In the genomic region with DNA sequence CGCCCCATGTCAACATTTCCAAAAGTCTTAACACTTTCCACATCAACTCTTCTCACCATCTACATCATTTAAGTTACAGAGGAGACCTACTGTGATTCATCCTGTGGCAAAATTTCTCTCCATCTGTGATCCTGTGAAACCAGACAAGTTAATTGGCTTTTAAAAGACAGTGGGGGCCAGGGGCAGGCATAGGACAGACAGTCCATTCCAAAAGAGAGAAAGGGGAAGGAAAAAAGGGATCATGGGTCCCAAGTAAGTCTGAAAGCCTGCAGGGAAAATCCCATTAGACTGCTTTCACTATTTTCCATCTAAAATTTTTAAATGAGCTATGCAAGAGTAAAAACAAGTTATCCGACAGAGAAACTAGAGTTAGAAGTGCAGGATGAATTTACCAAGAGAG, we compare ENCODE assay signal across 8 cellular contexts.
A peak's percentile ranks its signal among the peaks of the same experiment; 100 is the strongest.
DNase-seq lines count a peak whose midpoint lies in the region; ATAC-seq, FAIRE-seq and TF ChIP-seq lines count a peak whose summit lies in the region.

No MANE protein-coding gene starts in this region.

- H3K27ac ChIP-seq in CD4-positive, CD25-positive, alpha-beta regulatory T cell (ENCODE audit: insufficient read depth, low read length, poor library complexity, severe bottlenecking) = peak overlapping the region; percentile 48
- peak overlapping the region in 1 of 2 donors; percentile 18 for H3K27ac ChIP-seq in kidney (ENCODE audit: low read depth in 2 of 2, low read length in 2 of 2)
- peak overlapping the region; percentile 70 to 72 for H3K27ac ChIP-seq in thoracic aorta

- POLR2A ChIA-PET in activated CD8-positive, alpha-beta T cell treated with anti-CD3 and anti-CD28 coated beads, Interleukin-2, amount 10 ng/mL, durations not matched to agents 7 days and 5 days (lab: Charles Lee) = interaction anchor here (1.0 to 1.2 kb wide), 2 partner anchors 121 to 178 kb away, joined by 3 to 4 read pairs; a partner anchor contains a TSS

- TF ChIP-seq POLR2A in GM12891 (IDR thresholded peaks at IDR 0.05; ENCODE audit: low read depth, low read length) = no peak

- ATAC-seq in CD4-positive, CD25-positive, alpha-beta regulatory T cell (ENCODE audit: low read depth in 2 of 2) = no peak
- ATAC-seq in HG03135 (IDR thresholded peaks at IDR 0.05; ENCODE audit: unreplicated experiment) (peak; percentile 2), thoracic aorta (ENCODE audit: insufficient number of reproducible peaks, low FRiP score, low read depth) (peak; percentile 30)
- ATAC-seq in activated CD8-positive, alpha-beta T cell treated with anti-CD3 and anti-CD28 coated beads, Interleukin-2, amount 10 ng/mL, durations not matched to agents 7 days and 5 days = peak; percentile 1

- no peak for TF ChIP-seq CTCF in kidney (IDR thresholded peaks at IDR 0.05; ENCODE audit: borderline replicate concordance, extremely low read depth, insufficient read depth)
- TF ChIP-seq CTCF in thoracic aorta (IDR thresholded peaks at IDR 0.05) = no peak

- no peaks in the 10 kb centered on the region for H3K9me3 ChIP-seq in CD4-positive, CD25-positive, alpha-beta regulatory T cell (ENCODE audit: control insufficient read depth in 2 of 2, low read length in 2 of 2)
- no peaks in the 10 kb centered on the region for H3K9me3 ChIP-seq in kidney (ENCODE audit: control insufficient read depth in 1 of 2, low read length in 2 of 2)
- H3K9me3 ChIP-seq in thoracic aorta = no peaks in the 10 kb centered on the region

- H3K4me3 Mint-ChIP-seq in CD4-positive, CD25-positive, alpha-beta regulatory T cell = peak overlapping the region; percentile 76 to 88 (median 86)
- peak overlapping the region; percentile 89 for H3K4me3 Mint-ChIP-seq in activated CD8-positive, alpha-beta T cell treated with anti-CD3 and anti-CD28 coated beads, Interleukin-2, amount 10 ng/mL, durations not matched to agents 7 days and 5 days

- peak overlapping the region; percentile 74 for H3K4me3 ChIP-seq in CD4-positive, CD25-positive, alpha-beta regulatory T cell (ENCODE audit: low read depth, low read length)
- H3K4me3 ChIP-seq in kidney (ENCODE audit: low read length in 2 of 2) = peak overlapping the region; percentile 52 to 83
- peak overlapping the region; percentile 83 for H3K4me3 ChIP-seq in thoracic aorta

- intact Hi-C loops in kidney (cut with DNase I) = loop anchor here (10.0 kb wide), 1 partner anchor 177 kb away; no protein-coding TSS in a partner anchor

- peaks cover 9 to 23% (median 18%) of the 10 kb centered on the region in 4 donors for H3K4me1 Mint-ChIP-seq in CD4-positive, CD25-positive, alpha-beta regulatory T cell
- peaks cover 23% of the 10 kb centered on the region for H3K4me1 Mint-ChIP-seq in activated CD8-positive, alpha-beta T cell treated with anti-CD3 and anti-CD28 coated beads, Interleukin-2, amount 10 ng/mL, durations not matched to agents 7 days and 5 days (ENCODE audit: low read depth)

- H3K9ac ChIP-seq in kidney (ENCODE audit: low read length in 2 of 2) = peak overlapping the region in 1 of 2 donors; percentile 42

- peaks cover 4% of the 10 kb centered on the region for H3K27me3 Mint-ChIP-seq in CD4-positive, CD25-positive, alpha-beta regulatory T cell
- H3K27me3 Mint-ChIP-seq in activated CD8-positive, alpha-beta T cell treated with anti-CD3 and anti-CD28 coated beads, Interleukin-2, amount 10 ng/mL, durations not matched to agents 7 days and 5 days (ENCODE audit: low read depth) = no peaks in the 10 kb centered on the region

- H3K27me3 ChIP-seq in CD4-positive, CD25-positive, alpha-beta regulatory T cell (ENCODE audit: control insufficient read depth, insufficient read depth, low read length) = no peaks in the 10 kb centered on the region
- no peaks in the 10 kb centered on the region for H3K27me3 ChIP-seq in thoracic aorta (replicated peaks; ENCODE audit: insufficient read depth)

- peak overlapping the region; percentile 33 to 73 (median 72) for H3K27ac Mint-ChIP-seq in CD4-positive, CD25-positive, alpha-beta regulatory T cell
- H3K27ac Mint-ChIP-seq in activated CD8-positive, alpha-beta T cell treated with anti-CD3 and anti-CD28 coated beads, Interleukin-2, amount 10 ng/mL, durations not matched to agents 7 days and 5 days = peak overlapping the region; percentile 2

- no peaks in the 10 kb centered on the region for H3K36me3 Mint-ChIP-seq in CD4-positive, CD25-positive, alpha-beta regulatory T cell
- H3K36me3 Mint-ChIP-seq in activated CD8-positive, alpha-beta T cell treated with anti-CD3 and anti-CD28 coated beads, Interleukin-2, amount 10 ng/mL, durations not matched to agents 7 days and 5 days (ENCODE audit: low read depth) = no peaks in the 10 kb centered on the region

- FAIRE-seq in kidney (lab: Jason Lieb, UNC) = no peak
- no peak for FAIRE-seq in GM12891 (lab: Jason Lieb, UNC)

- H3K36me3 ChIP-seq in CD4-positive, CD25-positive, alpha-beta regulatory T cell (ENCODE audit: control insufficient read depth, insufficient read depth, low read length) = no peaks in the 10 kb centered on the region
- no peaks in the 10 kb centered on the region for H3K36me3 ChIP-seq in kidney (ENCODE audit: control insufficient read depth in 1 of 2, insufficient read depth in 2 of 2, low read length in 2 of 2)
- H3K36me3 ChIP-seq in thoracic aorta = no peaks in the 10 kb centered on the region

- DNase-seq in CD4-positive, CD25-positive, alpha-beta regulatory T cell = no peak
- no peak for DNase-seq in activated CD8-positive, alpha-beta T cell treated with anti-CD3 and anti-CD28 coated beads, Interleukin-2, amount 10 ng/mL, durations not matched to agents 7 days and 5 days
- DNase-seq in kidney (no peak), thoracic aorta (ENCODE audit: low spot score) (no peak), GM12891 (ENCODE audit: insufficient read length, low spot score) (no peak), activated gamma-delta T cell treated with Interleukin-2 at 50 U/mL for 16 hours (no peak)
- no peak for DNase-seq in stimulated activated CD4-positive, alpha-beta T cell treated with anti-CD3 and anti-CD28 coated beads, Interleukin-4, amount 100 ng/mL, for 24 hours

- H3K4me1 ChIP-seq in CD4-positive, CD25-positive, alpha-beta regulatory T cell (ENCODE audit: control insufficient read depth, insufficient read depth, low read length, poor library complexity, severe bottlenecking) = peaks cover 16% of the 10 kb centered on the region
- H3K4me1 ChIP-seq in kidney (ENCODE audit: control insufficient read depth in 1 of 2, insufficient read depth in 1 of 2, low read depth in 1 of 2, low read length in 2 of 2) (peaks cover 3 to 6% of the 10 kb centered on the region in 2 donors), thoracic aorta (ENCODE audit: control insufficient read depth in 1 of 2, low read depth in 2 of 2) (peaks cover 10 to 12% of the 10 kb centered on the region in 2 donors)

- CTCF ChIA-PET in activated CD8-positive, alpha-beta T cell treated with anti-CD3 and anti-CD28 coated beads, Interleukin-2, amount 10 ng/mL, durations not matched to agents 7 days and 5 days (lab: Charles Lee) = interaction anchor here (0.7 to 8.6 kb wide), 47 partner anchors 9 to 831 kb away, joined by 3 to 183 read pairs (median 4); a partner anchor contains a TSS

- H3K9me3 Mint-ChIP-seq in CD4-positive, CD25-positive, alpha-beta regulatory T cell = no peaks in the 10 kb centered on the region
- H3K9me3 Mint-ChIP-seq in activated CD8-positive, alpha-beta T cell treated with anti-CD3 and anti-CD28 coated beads, Interleukin-2, amount 10 ng/mL, durations not matched to agents 7 days and 5 days (ENCODE audit: insufficient read depth) = no peaks in the 10 kb centered on the region

TF ChIP-seq in GM12891, 5 proteins besides CTCF, POLR2A, EP300 and RAD21:
- TF ChIP-seq PAX5 (IDR thresholded peaks at IDR 0.05; ENCODE audit: insufficient read depth, low read length, severe bottlenecking) (no peak), POU2F2 (IDR thresholded peaks at IDR 0.05; ENCODE audit: low read depth, low read length) (no peak), SPI1 (IDR thresholded peaks at IDR 0.05; ENCODE audit: low read depth, low read length) (no peak), POLR2AphosphoS5 (IDR thresholded peaks at IDR 0.05; ENCODE audit: low read depth, low read length) (no peak), TAF1 (IDR thresholded peaks at IDR 0.05; ENCODE audit: low read depth, low read length) (no peak)

Comparison
In these comparisons a context has a peak if more than half of its experiments do, and no peak if none do; other contexts are left out.
1. ATAC-seq: peak in HG03135 (single experiment), activated CD8-positive, alpha-beta T cell treated with anti-CD3 and anti-CD28 coated beads, Interleukin-2, amount 10 ng/mL, durations not matched to agents 7 days and 5 days (single experiment) and thoracic aorta (single experiment); none in CD4-positive, CD25-positive, alpha-beta regulatory T cell (0 of 2).
2. Peak in every context shown above with its lines, with median percentiles within 50 percentile points of each other: H3K4me3 ChIP-seq.